ENCODE assay signal across 9 cellular contexts in the genomic region with DNA sequence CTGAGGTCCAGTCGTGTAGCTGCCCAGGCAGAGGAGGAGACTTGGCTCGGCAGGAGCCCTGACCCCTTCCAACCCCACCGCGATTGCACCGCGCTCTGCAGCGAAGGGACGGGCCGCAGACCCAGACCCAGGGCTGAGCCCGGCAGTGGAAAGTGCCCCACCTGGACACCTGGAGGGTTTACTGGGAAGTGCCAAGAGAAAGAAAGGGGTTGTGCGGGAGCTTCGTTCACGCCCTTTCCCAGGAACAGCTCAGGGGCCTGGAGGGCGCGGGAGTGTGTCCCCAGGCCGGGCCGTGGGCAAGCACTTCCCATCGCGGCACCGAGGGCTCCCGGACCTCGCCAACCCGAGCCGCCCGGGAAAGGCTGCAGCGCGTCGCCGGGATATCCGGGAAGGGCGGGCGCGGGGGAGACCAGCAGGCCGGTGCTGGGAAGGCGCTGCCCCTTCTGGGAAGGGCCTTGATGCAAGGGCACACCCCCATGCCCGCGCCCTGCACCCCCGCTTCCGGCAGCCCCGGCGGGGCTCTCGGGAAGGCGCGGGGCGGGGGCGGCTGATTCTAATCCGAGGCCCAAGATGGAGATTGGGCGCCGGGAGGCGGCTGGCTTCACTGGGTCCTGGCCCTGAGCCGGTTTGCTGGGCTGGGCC. TPM values are rescaled to one million over a fixed set of nuclear protein-coding genes. Genes with fewer than 3 reads are reported as not detected.
A peak's percentile ranks its signal among the peaks of the same experiment; 100 is the strongest.
DNase-seq lines count a peak whose midpoint lies in the region; ATAC-seq and TF ChIP-seq lines count a peak whose summit lies in the region.
"Had no signal": no experiment of that assay in that cellular context is flagged by ENCODE, and none has a peak within 500 bp of the region (broad histone marks: within the 10 kb centered on the region; RNA-seq: fewer than 3 reads in every experiment).

No MANE protein-coding gene starts in this region.

- peak in 1 of 4 donors; percentile 44 for TF ChIP-seq POLR2A in stomach (IDR thresholded peaks at IDR 0.05)

- TF ChIP-seq CTCF in A673 (conservative IDR thresholded peaks at IDR 0.05; ENCODE audit: low read depth, low read length) (no peak), neural progenitor cell (IDR thresholded peaks at IDR 0.05) (no peak), stomach (IDR thresholded peaks at IDR 0.05) (no peak)

- H3K4me3 Mint-ChIP-seq in neural progenitor cell = peak overlapping the region; percentile 23

- H3K4me3 ChIP-seq in A673 (ENCODE audit: low read depth, low read length, poor library complexity, severe bottlenecking) (peak overlapping the region; percentile 30), neural progenitor cell (peak overlapping the region; percentile 42), stomach (peak overlapping the region; percentile 39 to 52 (median 46))

- peak overlapping the region; percentile 80 for H3K4me2 ChIP-seq in neural progenitor cell

- no peaks in the 10 kb centered on the region for H3K9me3 ChIP-seq in A673 (ENCODE audit: low read depth, low read length, poor library complexity, severe bottlenecking)
- no peaks in the 10 kb centered on the region for H3K9me3 ChIP-seq in neural progenitor cell (ENCODE audit: low read depth)
- no peaks in the 10 kb centered on the region for H3K9me3 ChIP-seq in stomach

- H3K36me3 ChIP-seq in A673 (ENCODE audit: insufficient read depth, low read length, poor library complexity, severe bottlenecking) (no peaks in the 10 kb centered on the region), neural progenitor cell (no peaks in the 10 kb centered on the region), stomach (no peaks in the 10 kb centered on the region)

- peaks cover 7% of the 10 kb centered on the region for H3K4me1 Mint-ChIP-seq in neural progenitor cell

- H3K27me3 Mint-ChIP-seq in neural progenitor cell (ENCODE audit: insufficient read depth, low read depth) = peaks cover 14% of the 10 kb centered on the region

- peak; percentile 82 to 92 for ATAC-seq in activated naive CD4-positive, alpha-beta T cell treated with anti-CD3 and anti-CD28 coated beads, Interleukin-2, amount 50 U/mL, for 72 hours
- no peak for ATAC-seq in HG03354 (IDR thresholded peaks at IDR 0.05; ENCODE audit: poor library complexity, severe bottlenecking, unreplicated experiment)

- peak overlapping the region; percentile 43 to 87 for H3K27ac Mint-ChIP-seq in activated naive CD4-positive, alpha-beta T cell treated with anti-CD3 and anti-CD28 coated beads, Interleukin-2, amount 50 U/mL, for 72 hours
- H3K27ac Mint-ChIP-seq in neural progenitor cell = no peak overlapping the region

- H3K27me3 ChIP-seq in A673 (replicated peaks; ENCODE audit: insufficient read depth, low read depth, low read length, poor library complexity) (no peaks in the 10 kb centered on the region), neural progenitor cell (peaks cover 8% of the 10 kb centered on the region), stomach (no peaks in the 10 kb centered on the region)

- H3K27ac ChIP-seq in A673 (ENCODE audit: low read depth, low read length, poor library complexity, severe bottlenecking) = no peak overlapping the region
- H3K27ac ChIP-seq in neural progenitor cell = no peak overlapping the region
- peak overlapping the region; percentile 79 to 92 (median 86) for H3K27ac ChIP-seq in stomach
- H3K27ac ChIP-seq: C4-2B had no signal

- no TSS peak for BruUV-seq in A673 (replicated peaks; lab: Mats Ljungman, UMichigan)

- H2AFZ ChIP-seq in neural progenitor cell (replicated peaks) = peak overlapping the region; percentile 98

- WGBS in stomach, 5 donors = 3 to 19% (median 4%) methylated on average over 16 to 51 of the region's 51 CpGs

- H3F3A ChIP-seq in neural progenitor cell (ENCODE audit: low read depth) = peaks cover 23% of the 10 kb centered on the region

- no peaks in the 10 kb centered on the region for H4K20me1 ChIP-seq in neural progenitor cell (ENCODE audit: low read depth)

- DNase-seq in A673 (ENCODE audit: low spot score) (peak; percentile 51), NCI-H510A treated with DMSO at 0.1 percent for 48 hours (lab: John Stamatoyannopoulos, UW) (peak; percentile 46), germinal center (ENCODE audit: low spot score) (peak; percentile 41), neural progenitor cell (ENCODE audit: low spot score) (peak; percentile 77), stomach (peak; percentile 79), NCI-H526 treated with DMSO at 0.1 percent for 48 hours (lab: John Stamatoyannopoulos, UW) (no peak)
- peak; percentile 63 to 73 for DNase-seq in activated naive CD4-positive, alpha-beta T cell treated with anti-CD3 and anti-CD28 coated beads, Interleukin-2, amount 50 U/mL, for 72 hours (ENCODE audit: low spot score in 2 of 2)

- POLR2A ChIA-PET in A673 (lab: Charles Lee; ENCODE audit: low non-redundant PET) = interaction anchor here (0.7 kb wide), 1 partner anchor 22 kb away, joined by 3 read pairs; no protein-coding TSS in a partner anchor

- no peaks in the 10 kb centered on the region for H3K9me3 Mint-ChIP-seq in activated naive CD4-positive, alpha-beta T cell treated with anti-CD3 and anti-CD28 coated beads, Interleukin-2, amount 50 U/mL, for 72 hours
- H3K9me3 Mint-ChIP-seq in neural progenitor cell = peaks cover 6% of the 10 kb centered on the region

- H3K9ac ChIP-seq in neural progenitor cell = no peak overlapping the region

- no peaks in the 10 kb centered on the region for H3K36me3 Mint-ChIP-seq in activated naive CD4-positive, alpha-beta T cell treated with anti-CD3 and anti-CD28 coated beads, Interleukin-2, amount 50 U/mL, for 72 hours
- no peaks in the 10 kb centered on the region for H3K36me3 Mint-ChIP-seq in neural progenitor cell

- peak; percentile 95 for TF ChIP-seq EP300 in stomach (IDR thresholded peaks at IDR 0.05)

- H3K79me2 ChIP-seq in neural progenitor cell (ENCODE audit: low read depth) = no peaks in the 10 kb centered on the region

- intact Hi-C loops in A673 (cut with micrococcal nuclease; ENCODE audit: unreplicated experiment) (no loop called here), stomach (cut with DNase I; ENCODE audit: low total_unique reads) (no loop called here)

- CTCF ChIA-PET in A673 (lab: Charles Lee) = no interaction called here

- H3K4me1 ChIP-seq in A673 (ENCODE audit: insufficient read depth, low read length, poor library complexity, severe bottlenecking) (no peaks in the 10 kb centered on the region), neural progenitor cell (peaks cover 10% of the 10 kb centered on the region), stomach (peaks cover 22 to 43% (median 25%) of the 10 kb centered on the region in 4 donors)

RNA-seq across cellular contexts. Expression of a gene that starts 36.1 kb away (rescaled TPM):
- total RNA-seq in A673 (2021) (55.4 and 68.1 TPM in 2 replicates), neural progenitor cell (ENCODE audit: low replicate concordance) (78.9 and 147 TPM in 2 replicates), stomach (100 to 1,000 TPM in 2 of 5 donors, 10 to 100 TPM in 2, 1 to 10 TPM in 1; 8.2 to 226 (median 25.5) TPM)
- total RNA-seq in activated naive CD4-positive, alpha-beta T cell treated with anti-CD3 and anti-CD28 coated beads, Interleukin-2, amount 50 U/mL, for 72 hours = 10 to 100 TPM; 61.7 to 70.5 TPM
- 100 to 1,000 TPM; 149 to 268 (median 193) TPM for polyA plus RNA-seq in stomach

Comparison
In these comparisons a context has a peak if more than half of its experiments do, and no peak if none do; other contexts are left out.
1. H3K27ac ChIP-seq: peak in stomach (5 of 5); none in A673 (single experiment) and neural progenitor cell (single experiment).
2. Peak in every context shown above with its lines, with median percentiles within 50 percentile points of each other: H3K4me3 ChIP-seq.